21 cellular contexts compared by ENCODE assay signal in the genomic region with DNA sequence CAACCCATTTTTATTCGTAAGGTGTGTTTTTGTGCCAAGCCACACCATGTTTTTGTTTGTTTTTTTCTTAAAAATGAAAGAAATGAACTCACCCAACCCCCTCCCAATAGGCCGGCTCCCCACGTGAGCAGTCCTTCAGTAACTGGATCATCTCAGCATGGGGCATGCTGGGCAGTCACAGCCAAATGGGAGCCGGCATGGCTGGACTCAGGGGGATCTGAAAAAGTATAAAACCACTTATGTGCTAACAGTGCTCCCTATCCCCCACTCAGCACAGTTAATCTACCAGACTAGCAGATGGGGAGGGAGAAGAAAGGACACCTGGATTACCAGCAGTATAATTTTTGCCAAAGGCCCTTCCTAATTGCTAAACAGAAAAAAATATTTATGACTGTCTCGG. TPM values are rescaled to one million over a fixed set of nuclear protein-coding genes. Genes with fewer than 3 reads are reported as not detected.
A peak's percentile ranks its signal among the peaks of the same experiment; 100 is the strongest.
DNase-seq lines count a peak whose midpoint lies in the region; ATAC-seq and TF ChIP-seq lines count a peak whose summit lies in the region.
"Had no signal": no experiment of that assay in that cellular context is flagged by ENCODE, and none has a peak within 500 bp of the region (broad histone marks: within the 10 kb centered on the region; RNA-seq: fewer than 3 reads in every experiment).

No MANE protein-coding gene starts in this region.

- H3K36me3 ChIP-seq in A673 (ENCODE audit: insufficient read depth, low read length, poor library complexity, severe bottlenecking): peaks cover 78% of the 10 kb centered on the region

- intact Hi-C loops in A673 (cut with micrococcal nuclease; ENCODE audit: unreplicated experiment): loop anchor here (5.0 kb wide), 1 partner anchor 35 kb away; no protein-coding TSS in a partner anchor

- BruUV-seq in A673 (replicated peaks; lab: Mats Ljungman, UMichigan): no TSS peak

- H3K27ac Mint-ChIP-seq in HFFc6: no peak overlapping the region
- H3K27ac Mint-ChIP-seq: activated CD8-positive, alpha-beta T cell treated with anti-CD3 and anti-CD28 coated beads for 36 hours; stimulated activated memory B cell treated with anti-CD40 and anti-IgM and Interleukin-4, amounts not matched to agents 10 μg/mL and 1 μg/mL and 100 μg/mL, for 72 hours had no signal

- peaks cover 1% of the 10 kb centered on the region; the same call in 1 of the 2 replicates for H3K27me3 Mint-ChIP-seq in HFFc6 (ENCODE audit: insufficient read depth)
- H3K27me3 Mint-ChIP-seq: activated CD8-positive, alpha-beta T cell treated with anti-CD3 and anti-CD28 coated beads for 36 hours; activated naive CD4-positive, alpha-beta T cell treated with anti-CD3 and anti-CD28 coated beads, Interleukin-2, amount 50 U/mL, for 24 hours; CD4-positive, alpha-beta memory T cell; stimulated activated memory B cell treated with anti-CD40 and anti-IgM and Interleukin-4, amounts not matched to agents 10 μg/mL and 1 μg/mL and 100 μg/mL, for 72 hours had no signal

- 0 out of 2 replicates have a peak, but pooled peaks cover 6% of the 10 kb centered on the region for H3K4me1 Mint-ChIP-seq in HFFc6 (ENCODE audit: low read depth)

- no peaks in the 10 kb centered on the region for H3K9me3 ChIP-seq in A673 (ENCODE audit: low read depth, low read length, poor library complexity, severe bottlenecking)
- H3K9me3 ChIP-seq: SJCRH30, thoracic aorta had no signal

- ATAC-seq in GM18858 (IDR thresholded peaks at IDR 0.05; ENCODE audit: unreplicated experiment): no peak
- no peak for ATAC-seq in HG02981 (IDR thresholded peaks at IDR 0.05; ENCODE audit: unreplicated experiment)
- ATAC-seq: activated CD8-positive, alpha-beta T cell treated with anti-CD3 and anti-CD28 coated beads for 36 hours; activated T-cell treated with anti-CD3 and anti-CD28 coated beads, Interleukin-2, amount 50 U/mL, for 4 hours; stimulated activated memory B cell treated with anti-CD40 and anti-IgM and Interleukin-4, amounts not matched to agents 10 μg/mL and 1 μg/mL and 100 μg/mL, for 72 hours had no signal

- no peaks in the 10 kb centered on the region for H3K9me3 Mint-ChIP-seq in HFFc6
- H3K9me3 Mint-ChIP-seq: activated CD8-positive, alpha-beta T cell treated with anti-CD3 and anti-CD28 coated beads for 36 hours; activated naive CD4-positive, alpha-beta T cell treated with anti-CD3 and anti-CD28 coated beads, Interleukin-2, amount 50 U/mL, for 24 hours; activated T-cell treated with anti-CD3 and anti-CD28 coated beads, Interleukin-2, amount 50 U/mL, for 4 hours; CD4-positive, alpha-beta memory T cell; stimulated activated memory B cell treated with anti-CD40 and anti-IgM and Interleukin-4, amounts not matched to agents 10 μg/mL and 1 μg/mL and 100 μg/mL, for 72 hours had no signal

- POLR2A ChIA-PET in A673 (lab: Charles Lee; ENCODE audit: low non-redundant PET): no interaction called here

- peak overlapping the region; percentile 35 for H3K27ac ChIP-seq in A673 (ENCODE audit: low read depth, low read length, poor library complexity, severe bottlenecking)
- H3K27ac ChIP-seq: SJCRH30, thoracic aorta had no signal

- TF ChIP-seq CTCF in A673 (conservative IDR thresholded peaks at IDR 0.05; ENCODE audit: low read depth, low read length): no peak
- no peak for TF ChIP-seq CTCF in HFFc6 (IDR thresholded peaks at IDR 0.05)

- peaks cover 6% of the 10 kb centered on the region for H3K4me1 ChIP-seq in A673 (ENCODE audit: insufficient read depth, low read length, poor library complexity, severe bottlenecking)
- H3K4me1 ChIP-seq: SJCRH30 had no signal

- no peaks in the 10 kb centered on the region for H3K27me3 ChIP-seq in A673 (replicated peaks; ENCODE audit: insufficient read depth, low read depth, low read length, poor library complexity)
- H3K27me3 ChIP-seq: SJCRH30 had no signal

- no peak overlapping the region for H3K4me3 Mint-ChIP-seq in HFFc6
- H3K4me3 Mint-ChIP-seq: activated CD8-positive, alpha-beta T cell treated with anti-CD3 and anti-CD28 coated beads for 36 hours; activated naive CD4-positive, alpha-beta T cell treated with anti-CD3 and anti-CD28 coated beads, Interleukin-2, amount 50 U/mL, for 24 hours; activated T-cell treated with anti-CD3 and anti-CD28 coated beads, Interleukin-2, amount 50 U/mL, for 4 hours; CD4-positive, alpha-beta memory T cell; stimulated activated memory B cell treated with anti-CD40 and anti-IgM and Interleukin-4, amounts not matched to agents 10 μg/mL and 1 μg/mL and 100 μg/mL, for 72 hours had no signal

- H3K36me3 Mint-ChIP-seq in HFFc6 (ENCODE audit: low read depth): peaks cover 28% of the 10 kb centered on the region

- peak; percentile 30 for DNase-seq in A673 (ENCODE audit: low spot score)
- peak; percentile 47 for DNase-seq in NCI-H2227 (lab: John Stamatoyannopoulos, UW; ENCODE audit: unreplicated experiment)
- DNase-seq in brain pericyte (ENCODE audit: low read depth, low spot score): peak; percentile 31
- DNase-seq in medulla oblongata (ENCODE audit: extremely low spot score): peak; percentile 22
- DNase-seq in AG20443 (ENCODE audit: low spot score): no peak
- DNase-seq in HFFc6: no peak
- DNase-seq: activated CD4-positive, CD25-positive, alpha-beta regulatory T cell; activated CD8-positive, alpha-beta T cell treated with anti-CD3 and anti-CD28 coated beads for 36 hours; activated T-cell treated with anti-CD3 and anti-CD28 coated beads, Interleukin-2, amount 50 U/mL, for 4 hours; CD4-positive, alpha-beta memory T cell; effector CD8-positive, alpha-beta T cell; MM.1S; NCI-H1694 treated with DMSO at 0.1 percent for 48 hours; NCI-H526; SJCRH30; T-helper 2 cell had no signal

- CTCF ChIA-PET in A673 (lab: Charles Lee): no interaction called here

- no peak overlapping the region for H3K4me3 ChIP-seq in A673 (ENCODE audit: low read depth, low read length, poor library complexity, severe bottlenecking)
- H3K4me3 ChIP-seq: SJCRH30, thoracic aorta had no signal

RNA-seq across cellular contexts. Expression of gene BAZ1B, which starts 39.3 kb away (rescaled TPM):
- total RNA-seq in A673 (2021): 122 and 127 TPM in 2 replicates
- 10 to 100 TPM; 54.0 to 66.5 (median 63.8) TPM for total RNA-seq in HFFc6 (2021; fragmentation: NEBNext Ultra II Directional; extraction: Animal tissue kit (Norgen Biotek cat#: 25700))

RNA-seq across cellular contexts. Expression of gene FZD9, which starts 49.2 kb away (rescaled TPM):
- total RNA-seq in A673 (2021): 1.3 and 1.7 TPM in 2 replicates
- under 1 TPM; 0.18 to 0.83 (median 0.27) TPM for total RNA-seq in HFFc6 (2021; fragmentation: NEBNext Ultra II Directional; extraction: Animal tissue kit (Norgen Biotek cat#: 25700))
- total RNA-seq: CD4-positive, alpha-beta memory T cell; SJCRH30 had no signal

Comparison
In these comparisons a context has a peak if more than half of its experiments do, and no peak if none do; other contexts are left out.
1. DNase-seq: peak in A673 (single experiment), NCI-H2227 (single experiment), brain pericyte (single experiment) and medulla oblongata (single experiment); none in AG20443 (single experiment) and HFFc6 (single experiment).